Comparison of ENCODE assay signal across 14 cellular contexts in the genomic region with DNA sequence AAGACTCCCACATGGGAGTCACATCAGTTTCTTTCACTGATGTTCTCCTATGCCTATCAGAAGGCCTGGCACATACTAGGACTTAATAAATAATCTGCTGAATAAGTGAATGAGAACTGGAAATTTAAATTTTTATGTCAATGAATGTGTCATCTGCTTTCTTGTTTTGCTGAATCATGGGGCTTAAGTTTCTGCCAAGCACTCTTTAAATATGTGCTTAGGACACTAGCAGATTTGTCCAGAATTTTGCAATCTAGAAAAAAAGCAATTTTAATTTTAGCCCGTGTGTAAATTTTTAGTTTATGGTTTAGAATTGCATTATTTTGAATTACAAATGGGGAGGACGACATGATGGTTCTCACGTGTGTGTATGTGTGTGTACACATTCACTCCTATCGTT.
A peak's percentile ranks its signal among the peaks of the same experiment; 100 is the strongest.
DNase-seq lines count a peak whose midpoint lies in the region; FAIRE-seq and TF ChIP-seq lines count a peak whose summit lies in the region.
"Had no signal": no experiment of that assay in that cellular context is flagged by ENCODE, and none has a peak within 500 bp of the region (broad histone marks: within the 10 kb centered on the region; RNA-seq: fewer than 3 reads in every experiment).

No MANE protein-coding gene starts in this region.

- no peaks in the 10 kb centered on the region for H3K27me3 Mint-ChIP-seq in activated T-helper 2 cell treated with anti-CD3 and anti-CD28 coated beads, Interferon-gamma antibody, Interleukin-2, Interleukin-4, amounts not matched to agents 10 μg/mL and 5 μg/mL and 100 μg/mL, durations not matched to agents 14 hours and 24 hours and 36 hours (ENCODE audit: low read depth)
- H3K27me3 Mint-ChIP-seq: activated naive CD8-positive, alpha-beta T cell had no signal

- no peak for FAIRE-seq in H54 (lab: Jason Lieb, UNC)

- intact Hi-C loops in activated T-helper 2 cell treated with anti-CD3 and anti-CD28 coated beads, Interferon-gamma antibody, Interleukin-2, Interleukin-4, amounts not matched to agents 10 μg/mL and 5 μg/mL and 100 μg/mL, durations not matched to agents 14 hours and 24 hours and 36 hours (cut with micrococcal nuclease): no loop called here

- no peaks in the 10 kb centered on the region for H3K27me3 ChIP-seq in layer of hippocampus (ENCODE audit: control insufficient read depth, insufficient read depth, low read length)

- H3K4me3 Mint-ChIP-seq in activated T-helper 2 cell treated with anti-CD3 and anti-CD28 coated beads, Interferon-gamma antibody, Interleukin-2, Interleukin-4, amounts not matched to agents 10 μg/mL and 5 μg/mL and 100 μg/mL, durations not matched to agents 14 hours and 24 hours and 36 hours (ENCODE audit: low read depth): no peak overlapping the region
- H3K4me3 Mint-ChIP-seq: activated naive CD8-positive, alpha-beta T cell; CD8-positive, alpha-beta T cell; stimulated activated effector memory CD8-positive, alpha-beta T cell treated with anti-CD3 and anti-CD28 coated beads, Interleukin-12 subunit alpha, Interleukin-12 subunit beta, amount 100 ng/mL, for 72 hours had no signal

- H3K9me3 Mint-ChIP-seq in activated T-helper 2 cell treated with anti-CD3 and anti-CD28 coated beads, Interferon-gamma antibody, Interleukin-2, Interleukin-4, amounts not matched to agents 10 μg/mL and 5 μg/mL and 100 μg/mL, durations not matched to agents 14 hours and 24 hours and 36 hours: peaks cover 55% of the 10 kb centered on the region

- no peaks in the 10 kb centered on the region for H3K4me1 Mint-ChIP-seq in activated T-helper 2 cell treated with anti-CD3 and anti-CD28 coated beads, Interferon-gamma antibody, Interleukin-2, Interleukin-4, amounts not matched to agents 10 μg/mL and 5 μg/mL and 100 μg/mL, durations not matched to agents 14 hours and 24 hours and 36 hours (ENCODE audit: low read depth)
- H3K4me1 Mint-ChIP-seq: stimulated activated effector memory CD8-positive, alpha-beta T cell treated with anti-CD3 and anti-CD28 coated beads, Interleukin-12 subunit alpha, Interleukin-12 subunit beta, amount 100 ng/mL, for 72 hours had no signal

- DNase-seq in M059J (ENCODE audit: low read depth) (peak; percentile 48), cerebellar cortex (ENCODE audit: low spot score) (peak; percentile 35), superior temporal gyrus (ENCODE audit: extremely low spot score) (peak; percentile 78), T1000 (lab: John Stamatoyannopoulos, UW) (no peak), NCI-H2107 (lab: John Stamatoyannopoulos, UW) (no peak), H54 (ENCODE audit: insufficient read length, low spot score) (no peak)
- DNase-seq in activated T-helper 2 cell treated with anti-CD3 and anti-CD28 coated beads, Interferon-gamma antibody, Interleukin-2, Interleukin-4, amounts not matched to agents 10 μg/mL and 5 μg/mL and 100 μg/mL, durations not matched to agents 14 hours and 24 hours and 36 hours (ENCODE audit: low spot score): no peak
- DNase-seq: CD8-positive, alpha-beta T cell; islet precursor cell; MM.1S; NCI-H226 had no signal

- no peak overlapping the region for H3K27ac Mint-ChIP-seq in activated T-helper 2 cell treated with anti-CD3 and anti-CD28 coated beads, Interferon-gamma antibody, Interleukin-2, Interleukin-4, amounts not matched to agents 10 μg/mL and 5 μg/mL and 100 μg/mL, durations not matched to agents 14 hours and 24 hours and 36 hours
- H3K27ac Mint-ChIP-seq: activated naive CD8-positive, alpha-beta T cell; CD8-positive, alpha-beta T cell; stimulated activated effector memory CD8-positive, alpha-beta T cell treated with anti-CD3 and anti-CD28 coated beads, Interleukin-12 subunit alpha, Interleukin-12 subunit beta, amount 100 ng/mL, for 72 hours had no signal

- H3K27ac ChIP-seq in layer of hippocampus (ENCODE audit: low read depth, low read length): peak overlapping the region; percentile 96

- no peaks in the 10 kb centered on the region for H3K36me3 Mint-ChIP-seq in activated T-helper 2 cell treated with anti-CD3 and anti-CD28 coated beads, Interferon-gamma antibody, Interleukin-2, Interleukin-4, amounts not matched to agents 10 μg/mL and 5 μg/mL and 100 μg/mL, durations not matched to agents 14 hours and 24 hours and 36 hours (ENCODE audit: low read depth)
- H3K36me3 Mint-ChIP-seq: activated naive CD8-positive, alpha-beta T cell; CD8-positive, alpha-beta T cell; stimulated activated effector memory CD8-positive, alpha-beta T cell treated with anti-CD3 and anti-CD28 coated beads, Interleukin-12 subunit alpha, Interleukin-12 subunit beta, amount 100 ng/mL, for 72 hours had no signal

- no peak for TF ChIP-seq POLR2A in H54 (IDR thresholded peaks at IDR 0.05; ENCODE audit: low read depth, low read length)

Comparison
In these comparisons a context has a peak if more than half of its experiments do, and no peak if none do; other contexts are left out.
1. DNase-seq: peak in M059J (single experiment), cerebellar cortex (single experiment) and superior temporal gyrus (single experiment); none in T1000 (single experiment), NCI-H2107 (single experiment), H54 (single experiment) and activated T-helper 2 cell treated with anti-CD3 and anti-CD28 coated beads, Interferon-gamma antibody, Interleukin-2, Interleukin-4, amounts not matched to agents 10 μg/mL and 5 μg/mL and 100 μg/mL, durations not matched to agents 14 hours and 24 hours and 36 hours (single experiment).